Comparison of ENCODE assay signal across 20 cellular contexts in the genomic region with DNA sequence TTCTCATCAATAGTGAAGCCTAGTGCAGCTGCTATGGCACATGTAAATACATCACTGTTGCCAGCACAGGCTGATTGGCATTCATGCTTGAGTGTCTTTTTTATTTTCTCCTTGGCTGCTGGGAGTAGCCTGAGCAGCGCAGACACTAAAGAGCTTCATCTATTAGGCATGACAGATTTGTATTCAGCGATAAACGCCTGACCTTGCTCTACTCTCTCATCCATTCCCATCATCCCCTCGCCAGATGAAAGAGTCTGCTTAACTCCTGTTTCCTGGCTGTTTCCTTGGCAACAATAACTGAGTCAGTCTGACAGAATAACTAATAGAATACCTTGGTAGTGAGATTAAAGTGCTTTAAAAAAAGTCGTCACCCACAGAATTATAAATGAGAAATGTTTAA.
"Had no signal": no experiment of that assay in that cellular context is flagged by ENCODE, and none has a peak within 500 bp of the region (broad histone marks: within the 10 kb centered on the region; RNA-seq: fewer than 3 reads in every experiment).

No MANE protein-coding gene starts in this region.

- FAIRE-seq: islet of Langerhans, pancreas had no signal

- DNase-seq: effector memory CD4-positive, alpha-beta T cell; gastrocnemius medialis; heart right ventricle; kidney glomerular epithelial cell; mammary epithelial cell; mucosa of descending colon; natural killer cell; occipital lobe; pancreas; spleen; stimulated activated CD4-positive, alpha-beta T cell treated with anti-CD3 and anti-CD28 coated beads, Interleukin-15, amount 100 ng/mL, for 24 hours; stimulated activated CD4-positive, alpha-beta T cell treated with anti-CD3 and anti-CD28 coated beads, Interleukin-1b, Interleukin-23, amount 100 ng/mL, for 48 hours; stimulated activated CD4-positive, alpha-beta T cell treated with anti-CD3 and anti-CD28 coated beads, Interleukin-4, amount 100 ng/mL, for 24 hours; stimulated activated naive CD8-positive, alpha-beta T cell treated with anti-CD3 and anti-CD28 coated beads, Interleukin-15, amount 100 ng/mL, for 72 hours; testis; upper lobe of right lung had no signal

- ATAC-seq: gastrocnemius medialis; heart right ventricle; left lobe of liver; mucosa of descending colon; natural killer cell; pancreas; sciatic nerve; stimulated activated memory B cell treated with anti-CD40 and anti-IgM and Interleukin-4, amounts not matched to agents 10 μg/mL and 1 μg/mL and 100 μg/mL, for 72 hours; stimulated activated naive CD8-positive, alpha-beta T cell treated with anti-CD3 and anti-CD28 coated beads, Interleukin-15, amount 100 ng/mL, for 72 hours; upper lobe of right lung had no signal
